19 cellular contexts compared by ENCODE assay signal in genomic region chr9:97299809-97300414, GRCh38.
DNase-seq lines count a peak whose midpoint lies in the region; ATAC-seq, FAIRE-seq and TF ChIP-seq lines count a peak whose summit lies in the region.
"Had no signal": no experiment of that assay in that cellular context is flagged by ENCODE, and none has a peak within 500 bp of the region (broad histone marks: within the 10 kb centered on the region; RNA-seq: fewer than 3 reads in every experiment).

No MANE protein-coding gene starts in this region.

- peak; percentile 79 for DNase-seq in GM12865 (ENCODE audit: low read depth)
- DNase-seq in central memory CD4-positive, alpha-beta T cell: no peak
- no peak for DNase-seq in H54 (ENCODE audit: insufficient read length, low spot score)
- DNase-seq in MV-4-11 (lab: John Stamatoyannopoulos, UW): no peak
- no peak for DNase-seq in activated CD4-positive, alpha-beta T cell treated with anti-CD3 and anti-CD28 coated beads, Interleukin-2, amount 50 U/mL, for 48 hours
- DNase-seq: ACHN; caudate nucleus; CD8-positive, alpha-beta memory T cell; EL; left colon; NCI-H1048; NCI-H774; occipital lobe; small intestine; stimulated activated naive CD4-positive, alpha-beta T cell had no signal

- no peak overlapping the region for H3K27ac ChIP-seq in OCI-LY3 (ENCODE audit: low read length)
- H3K27ac ChIP-seq: VCaP had no signal

- H3K4me3 ChIP-seq in GM12865 (ENCODE audit: low read depth, low read length) (no peak overlapping the region), OCI-LY3 (ENCODE audit: low read length) (peak overlapping the region; percentile 12)

- H3K79me2 ChIP-seq in OCI-LY3 (ENCODE audit: low read length): no peaks in the 10 kb centered on the region

- H3K4me2 ChIP-seq in OCI-LY3 (ENCODE audit: low read length): peak overlapping the region; percentile 55

- ATAC-seq in GM19351 (IDR thresholded peaks at IDR 0.05; ENCODE audit: unreplicated experiment): peak; percentile 99
- peak; percentile 90 for ATAC-seq in HG02885 (IDR thresholded peaks at IDR 0.05; ENCODE audit: poor library complexity, unreplicated experiment)
- ATAC-seq: left colon had no signal

- H3K27me3 ChIP-seq in OCI-LY3 (ENCODE audit: low read depth, low read length): no peaks in the 10 kb centered on the region

- no peaks in the 10 kb centered on the region for H3K9me3 ChIP-seq in OCI-LY3 (ENCODE audit: insufficient read depth, low read length)

- FAIRE-seq in H54 (lab: Jason Lieb, UNC): no peak

- no peak overlapping the region for H3K9ac ChIP-seq in OCI-LY3 (ENCODE audit: low read length)

- H2AFZ ChIP-seq in OCI-LY3 (ENCODE audit: low read depth, low read length): no peak overlapping the region

- H4K20me1 ChIP-seq in OCI-LY3 (ENCODE audit: insufficient read depth, low read length): no peaks in the 10 kb centered on the region

- H3K36me3 ChIP-seq in OCI-LY3 (replicated peaks; ENCODE audit: low read depth, low read length): no peaks in the 10 kb centered on the region

- no peak for TF ChIP-seq POLR2A in H54 (IDR thresholded peaks at IDR 0.05; ENCODE audit: low read depth, low read length)

- TF ChIP-seq CTCF in GM12865 (IDR thresholded peaks at IDR 0.05; ENCODE audit: insufficient read depth, low read depth, low read length, missing control alignments) (no peak), OCI-LY3 (IDR thresholded peaks at IDR 0.05; ENCODE audit: low read depth, low read length) (no peak)

- peaks cover 10% of the 10 kb centered on the region for H3K4me1 ChIP-seq in OCI-LY3 (ENCODE audit: low read length)
